ENCODE assay signal across 12 cellular contexts in genomic region chr11:66118847-66119246, GRCh38. TPM values are rescaled to one million over a fixed set of nuclear protein-coding genes. Genes with fewer than 3 reads are reported as not detected.
DNase-seq lines count a peak whose midpoint lies in the region; ATAC-seq and TF ChIP-seq lines count a peak whose summit lies in the region.
"Had no signal": no experiment of that assay in that cellular context is flagged by ENCODE, and none has a peak within 500 bp of the region (broad histone marks: within the 10 kb centered on the region; RNA-seq: fewer than 3 reads in every experiment).

No MANE protein-coding gene starts in this region.

- DNase-seq in GM23248 = no peak
- DNase-seq in SJSA1 (ENCODE audit: low read depth in 1 of 2, low spot score in 2 of 2) = no peak
- no peak for DNase-seq in esophagus squamous epithelium (lab: John Stamatoyannopoulos, UW)
- DNase-seq in osteocyte (ENCODE audit: extremely low spot score, unreplicated experiment) = no peak
- DNase-seq in LoVo (ENCODE audit: low spot score) = no peak
- no peak for DNase-seq in HAP-1 (ENCODE audit: low spot score in 2 of 2)
- DNase-seq: DMS 273 treated with DMSO at 0.1 percent for 48 hours, NCI-H774, posterior cingulate gyrus, tibial artery had no signal

- no peaks in the 10 kb centered on the region for H3K9me3 ChIP-seq in GM23248 (ENCODE audit: low read depth)
- H3K9me3 ChIP-seq in SJSA1 (replicated peaks) = no peaks in the 10 kb centered on the region
- no peaks in the 10 kb centered on the region for H3K9me3 ChIP-seq in esophagus squamous epithelium
- H3K9me3 ChIP-seq in HAP-1 = no peaks in the 10 kb centered on the region
- H3K9me3 ChIP-seq: tibial artery had no signal

- H3K36me3 Mint-ChIP-seq in osteocyte (ENCODE audit: unreplicated experiment) = no peaks in the 10 kb centered on the region

- H3K27me3 Mint-ChIP-seq in osteocyte (ENCODE audit: unreplicated experiment) = no peaks in the 10 kb centered on the region

- H3K9me2 ChIP-seq in GM23248 (ENCODE audit: insufficient read depth) = no peaks in the 10 kb centered on the region

- H3K4me1 Mint-ChIP-seq in osteocyte (ENCODE audit: unreplicated experiment) = peaks cover 50% of the 10 kb centered on the region

- intact Hi-C loops in esophagus squamous epithelium (cut with DNase I) = no loop called here

- H3K27ac Mint-ChIP-seq in osteocyte (ENCODE audit: unreplicated experiment) = peak overlapping the region; percentile 82
- H3K27ac Mint-ChIP-seq: T-helper 1 cell treated with Interleukin-12 subunit alpha and Interleukin-12 subunit beta and Interleukin-4 antibody, amounts not matched to agents 30 μg/mL and 1 μg/mL, for 36 hours had no signal

- H3K27me3 ChIP-seq in GM23248 (replicated peaks; ENCODE audit: insufficient read depth) (no peaks in the 10 kb centered on the region), SJSA1 (replicated peaks) (no peaks in the 10 kb centered on the region), esophagus squamous epithelium (no peaks in the 10 kb centered on the region), HAP-1 (ENCODE audit: low read depth) (no peaks in the 10 kb centered on the region)
- H3K27me3 ChIP-seq: tibial artery had no signal

- H3K27ac ChIP-seq in GM23248 (peak overlapping the region; percentile 86), SJSA1 (peak overlapping the region; percentile 73), esophagus squamous epithelium (peak overlapping the region in 3 of 4 donors; percentile 26 to 46 (median 36))

- no peaks in the 10 kb centered on the region for H3K9me3 Mint-ChIP-seq in osteocyte (ENCODE audit: unreplicated experiment)
- H3K9me3 Mint-ChIP-seq: T-helper 1 cell treated with Interleukin-12 subunit alpha and Interleukin-12 subunit beta and Interleukin-4 antibody, amounts not matched to agents 30 μg/mL and 1 μg/mL, for 36 hours had no signal

- H3K4me3 ChIP-seq in GM23248 (peak overlapping the region; percentile 40), SJSA1 (no peak overlapping the region), esophagus squamous epithelium (no peak overlapping the region), HAP-1 (no peak overlapping the region)
- H3K4me3 ChIP-seq: tibial artery had no signal

- WGBS in GM23248 (ENCODE audit: low coverage in 1 of 2, low lambda C conversion rate in 2 of 2, missing lambda C conversion rate in 2 of 2), 2 experiments = 65 to 67% methylated on average over 3 of the region's 3 CpGs
- WGBS in esophagus squamous epithelium, 2 donors = 61 to 100% methylated on average over 2 to 3 of the region's 3 CpGs

- no peak for TF ChIP-seq CTCF in esophagus squamous epithelium (IDR thresholded peaks at IDR 0.05)
- TF ChIP-seq CTCF in osteocyte (IDR thresholded peaks at IDR 0.05) = no peak

- H3K9ac ChIP-seq in GM23248 = peak overlapping the region; percentile 57

- H3F3A ChIP-seq in GM23248 (ENCODE audit: insufficient read depth) = peaks cover 64% of the 10 kb centered on the region

- H4K20me1 ChIP-seq in GM23248 (ENCODE audit: insufficient read depth) = 0 out of 2 replicates have a peak, but pooled peaks cover 4% of the 10 kb centered on the region

- no peak for ATAC-seq in GM21360 (IDR thresholded peaks at IDR 0.05; ENCODE audit: unreplicated experiment)

- peak overlapping the region; percentile 65 for H3K4me2 ChIP-seq in GM23248 (ENCODE audit: unreplicated experiment)

- peaks cover 71% of the 10 kb centered on the region for H3K4me1 ChIP-seq in GM23248 (ENCODE audit: insufficient read depth)
- H3K4me1 ChIP-seq in SJSA1 (replicated peaks) = peaks cover 50% of the 10 kb centered on the region
- peaks cover 3 to 53% (median 34%) of the 10 kb centered on the region in 3 donors for H3K4me1 ChIP-seq in esophagus squamous epithelium
- H3K4me1 ChIP-seq in HAP-1 = peaks cover 14% of the 10 kb centered on the region

- H3K36me3 ChIP-seq in GM23248 (ENCODE audit: low read depth) (no peaks in the 10 kb centered on the region), SJSA1 (0 out of 2 replicates have a peak, but pooled peaks cover 4% of the 10 kb centered on the region), esophagus squamous epithelium (no peaks in the 10 kb centered on the region), HAP-1 (replicated peaks) (no peaks in the 10 kb centered on the region)
- H3K36me3 ChIP-seq: tibial artery had no signal

- peaks cover 95% of the 10 kb centered on the region for H3K79me2 ChIP-seq in GM23248 (ENCODE audit: insufficient read depth)

- no peak overlapping the region for H3K4me3 Mint-ChIP-seq in osteocyte (ENCODE audit: unreplicated experiment)
- H3K4me3 Mint-ChIP-seq: T-helper 1 cell treated with Interleukin-12 subunit alpha and Interleukin-12 subunit beta and Interleukin-4 antibody, amounts not matched to agents 30 μg/mL and 1 μg/mL, for 36 hours had no signal

- no peak for TF ChIP-seq POLR2A in esophagus squamous epithelium (IDR thresholded peaks at IDR 0.05)

- H2AFZ ChIP-seq in GM23248 = no peak overlapping the region

- in situ Hi-C loops in GM23248 (cut with MboI) = no loop called here
- in situ Hi-C loops in HAP-1 (cut with MboI; ENCODE audit: low sequenced_read_pairs) = no loop called here

RNA-seq across cellular contexts. Expression of gene PACS1, which starts 48.8 kb away (rescaled TPM):
- 44.6 and 48.9 TPM in 2 replicates for total RNA-seq in GM23248 (2014; rRNA removed; shearing (Covaris generic))
- polyA plus RNA-seq in GM23248 (2016; fragmentation: Nextera tagmentation; extraction: Ambion mirVana) = 33.2 and 36.0 TPM in 2 replicates
- 28.5 and 37.1 TPM in 2 replicates for total RNA-seq in SJSA1 (2014; rRNA removed; shearing (Covaris generic))
- total RNA-seq in esophagus squamous epithelium (10 to 100 TPM; 17.9 to 37.6 (median 25.4) TPM), osteocyte (83.8 and 84.9 TPM in 2 replicates)

Comparison
In these comparisons a context has a peak if more than half of its experiments do, and no peak if none do; other contexts are left out.
1. H3K27ac ChIP-seq: peak in every context shown above with its lines; median percentile 86 in GM23248; 73 in SJSA1; 36 in esophagus squamous epithelium.